In the genomic region with DNA sequence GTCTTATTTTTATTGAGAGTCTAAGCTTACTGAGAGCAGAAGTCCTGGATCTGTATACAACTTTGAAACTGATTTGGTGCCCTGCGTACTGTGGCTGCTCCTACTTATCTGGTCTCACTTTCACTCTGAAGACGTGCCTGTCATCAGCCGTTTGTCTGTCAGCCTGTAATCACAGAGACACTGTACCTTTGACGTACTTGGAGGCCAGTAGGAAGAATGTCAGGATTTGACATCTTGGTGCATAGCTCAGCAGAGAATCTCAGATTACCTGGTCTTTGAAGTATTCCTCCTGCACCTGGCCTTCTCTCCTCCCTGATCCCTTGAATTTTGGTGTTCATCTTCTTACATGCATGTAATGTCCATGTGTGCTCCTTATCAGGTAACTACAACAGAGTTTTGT, we compare ENCODE assay signal across 14 cellular contexts. TPM values are rescaled to one million over a fixed set of nuclear protein-coding genes. Genes with fewer than 3 reads are reported as not detected.
DNase-seq lines count a peak whose midpoint lies in the region; ATAC-seq and TF ChIP-seq lines count a peak whose summit lies in the region.
"Had no signal": no experiment of that assay in that cellular context is flagged by ENCODE, and none has a peak within 500 bp of the region (broad histone marks: within the 10 kb centered on the region; RNA-seq: fewer than 3 reads in every experiment).

No MANE protein-coding gene starts in this region.

- peaks cover 2% of the 10 kb centered on the region for H3K36me3 Mint-ChIP-seq in mesothelial cell of epicardium
- H3K36me3 Mint-ChIP-seq in activated CD8-positive, alpha-beta memory T cell treated with anti-CD3 and anti-CD28 coated beads, Interleukin-2, amount 10 ng/mL, durations not matched to agents 7 days and 5 days, result peaks cover 5% of the 10 kb centered on the region

- peak overlapping the region; percentile 11 for H3K27ac Mint-ChIP-seq in mesothelial cell of epicardium
- no peak overlapping the region for H3K27ac Mint-ChIP-seq in activated CD8-positive, alpha-beta memory T cell treated with anti-CD3 and anti-CD28 coated beads, Interleukin-2, amount 10 ng/mL, durations not matched to agents 7 days and 5 days
- H3K27ac Mint-ChIP-seq: naive thymus-derived CD4-positive, alpha-beta T cell had no signal

- ATAC-seq in GM18858 (IDR thresholded peaks at IDR 0.05; ENCODE audit: unreplicated experiment) (peak; percentile 23), GM21529 (IDR thresholded peaks at IDR 0.05; ENCODE audit: unreplicated experiment) (peak; percentile 36), HG03139 (IDR thresholded peaks at IDR 0.05; ENCODE audit: unreplicated experiment) (peak; percentile 30), HG02884 (IDR thresholded peaks at IDR 0.05; ENCODE audit: unreplicated experiment) (no peak)
- no peak for ATAC-seq in activated CD8-positive, alpha-beta memory T cell treated with anti-CD3 and anti-CD28 coated beads, Interleukin-2, amount 10 ng/mL, durations not matched to agents 7 days and 5 days
- ATAC-seq: naive thymus-derived CD4-positive, alpha-beta T cell had no signal

- CTCF ChIA-PET in activated CD8-positive, alpha-beta memory T cell treated with anti-CD3 and anti-CD28 coated beads, Interleukin-2, amount 10 ng/mL, durations not matched to agents 7 days and 5 days (lab: Charles Lee), result no interaction called here

- H3K4me3 Mint-ChIP-seq in mesothelial cell of epicardium, result no peak overlapping the region
- no peak overlapping the region for H3K4me3 Mint-ChIP-seq in activated CD8-positive, alpha-beta memory T cell treated with anti-CD3 and anti-CD28 coated beads, Interleukin-2, amount 10 ng/mL, durations not matched to agents 7 days and 5 days
- H3K4me3 Mint-ChIP-seq: naive thymus-derived CD4-positive, alpha-beta T cell had no signal

- TF ChIP-seq CTCF in mesothelial cell of epicardium (IDR thresholded peaks at IDR 0.05; ENCODE audit: unreplicated experiment), result no peak

- DNase-seq in mesothelial cell of epicardium (ENCODE audit: low spot score in 2 of 2, unreplicated experiment in 2 of 2), result no peak
- no peak for DNase-seq in MV-4-11 (lab: John Stamatoyannopoulos, UW)
- DNase-seq in activated CD8-positive, alpha-beta memory T cell treated with anti-CD3 and anti-CD28 coated beads, Interleukin-2, amount 10 ng/mL, durations not matched to agents 7 days and 5 days, result no peak
- DNase-seq in EL, result no peak
- DNase-seq: activated CD4-positive, CD25-positive, alpha-beta regulatory T cell; foreskin fibroblast; naive thymus-derived CD4-positive, alpha-beta T cell; NCI-H1694 treated with DMSO at 0.1 percent for 48 hours; SK-N-SH had no signal

- peaks cover 72% of the 10 kb centered on the region for H3K4me1 Mint-ChIP-seq in mesothelial cell of epicardium
- peaks cover 13% of the 10 kb centered on the region for H3K4me1 Mint-ChIP-seq in activated CD8-positive, alpha-beta memory T cell treated with anti-CD3 and anti-CD28 coated beads, Interleukin-2, amount 10 ng/mL, durations not matched to agents 7 days and 5 days

- H3K27me3 Mint-ChIP-seq in mesothelial cell of epicardium (ENCODE audit: low read depth), result no peaks in the 10 kb centered on the region
- no peaks in the 10 kb centered on the region for H3K27me3 Mint-ChIP-seq in activated CD8-positive, alpha-beta memory T cell treated with anti-CD3 and anti-CD28 coated beads, Interleukin-2, amount 10 ng/mL, durations not matched to agents 7 days and 5 days

- H3K9me3 Mint-ChIP-seq in mesothelial cell of epicardium, result no peaks in the 10 kb centered on the region
- H3K9me3 Mint-ChIP-seq in activated CD8-positive, alpha-beta memory T cell treated with anti-CD3 and anti-CD28 coated beads, Interleukin-2, amount 10 ng/mL, durations not matched to agents 7 days and 5 days (ENCODE audit: low read depth), result no peaks in the 10 kb centered on the region
- H3K9me3 Mint-ChIP-seq: naive thymus-derived CD4-positive, alpha-beta T cell had no signal

RNA-seq across cellular contexts. Expression of gene DSE, which starts 37.7 kb away (rescaled TPM):
- 69.6 to 73.3 TPM (median 70.7 TPM) in 3 replicates for total RNA-seq in mesothelial cell of epicardium
- total RNA-seq in activated CD8-positive, alpha-beta memory T cell treated with anti-CD3 and anti-CD28 coated beads, Interleukin-2, amount 10 ng/mL, durations not matched to agents 7 days and 5 days, result 1 to 10 TPM; 5.7 to 7.1 TPM

RNA-seq across cellular contexts. Expression of gene CALHM6, which starts 52.7 kb away (rescaled TPM):
- 2.2 to 2.4 TPM (median 2.4 TPM) in 3 replicates for total RNA-seq in mesothelial cell of epicardium
- total RNA-seq in activated CD8-positive, alpha-beta memory T cell treated with anti-CD3 and anti-CD28 coated beads, Interleukin-2, amount 10 ng/mL, durations not matched to agents 7 days and 5 days, result 10 to 100 TPM in 1 of 2 experiments, 1 to 10 TPM in 1; 3.8 to 13.8 TPM
- total RNA-seq: G401 had no signal

Comparison
In these comparisons a context has a peak if more than half of its experiments do, and no peak if none do; other contexts are left out.
1. ATAC-seq: peak in GM18858 (single experiment), GM21529 (single experiment) and HG03139 (single experiment); none in HG02884 (single experiment) and activated CD8-positive, alpha-beta memory T cell treated with anti-CD3 and anti-CD28 coated beads, Interleukin-2, amount 10 ng/mL, durations not matched to agents 7 days and 5 days (single experiment).